ENCODE assay signal across 1 cellular context in genomic region chr20:31515072-31515774, GRCh38.
TF ChIP-seq lines count a peak whose summit lies in the region.

No MANE protein-coding gene starts in this region.

TF ChIP-seq in WTC11, 78 proteins besides CTCF, POLR2A, EP300 and RAD21 (continued from another document):
- TF ChIP-seq ARID4B (CRISPR knock-in tag; IDR thresholded peaks at IDR 0.05; ENCODE audit: borderline replicate concordance) (no peak), CBFB (CRISPR knock-in tag; IDR thresholded peaks at IDR 0.05; ENCODE audit: low read depth) (no peak), TCF7 (CRISPR knock-in tag; IDR thresholded peaks at IDR 0.05; ENCODE audit: low read depth) (no peak), E2F1 (CRISPR knock-in tag; IDR thresholded peaks at IDR 0.05) (no peak), ZBTB21 (CRISPR knock-in tag; IDR thresholded peaks at IDR 0.05; ENCODE audit: borderline replicate concordance) (no peak), ZNF416 (CRISPR knock-in tag; IDR thresholded peaks at IDR 0.05) (no peak), RELA (CRISPR knock-in tag; IDR thresholded peaks at IDR 0.05; ENCODE audit: borderline replicate concordance) (no peak), NFE2L1 (CRISPR knock-in tag; IDR thresholded peaks at IDR 0.05) (no peak), ZNF121 (CRISPR knock-in tag; IDR thresholded peaks at IDR 0.05) (no peak)
